8 cellular contexts compared by ENCODE assay signal in the genomic region with DNA sequence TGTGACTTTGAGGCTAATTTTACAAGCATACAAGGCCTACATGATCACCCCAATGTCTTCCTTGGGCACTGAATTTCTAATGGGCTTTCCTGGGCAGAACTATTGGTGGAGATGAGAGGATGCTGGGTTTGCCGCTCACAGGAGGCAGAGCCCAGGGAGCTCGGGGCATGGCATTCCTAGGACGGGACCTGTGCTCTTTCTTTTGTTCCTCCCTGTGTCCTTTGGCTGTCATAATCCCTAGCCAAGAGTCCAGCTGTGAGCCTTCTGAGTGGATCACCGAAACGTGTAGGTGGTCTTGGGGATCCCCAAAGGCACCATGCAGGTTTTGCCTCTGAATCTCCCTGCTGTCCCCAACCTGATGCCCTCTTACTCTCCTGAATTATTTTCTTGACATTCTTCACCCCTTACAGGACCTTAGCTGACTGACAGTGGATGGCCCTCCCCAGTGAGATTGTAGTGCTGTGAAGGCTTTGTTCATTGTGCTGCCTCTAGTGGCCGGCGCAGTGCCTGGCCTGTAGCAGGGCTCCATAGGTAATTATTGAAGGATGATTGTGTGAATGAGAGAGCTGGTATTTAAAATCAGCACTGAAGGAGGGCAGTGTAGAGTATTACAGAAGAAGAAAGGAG.
DNase-seq lines count a peak whose midpoint lies in the region; ATAC-seq and TF ChIP-seq lines count a peak whose summit lies in the region.

No MANE protein-coding gene starts in this region.

- H3K36me3 ChIP-seq in DOHH2 (ENCODE audit: control insufficient read depth, low read length), result peaks cover 4% of the 10 kb centered on the region

- H3F3A ChIP-seq in DOHH2 (ENCODE audit: control insufficient read depth, insufficient read depth), result no peaks in the 10 kb centered on the region

- H3K9me3 ChIP-seq in DOHH2 (ENCODE audit: control insufficient read depth, insufficient read depth, low read length), result no peaks in the 10 kb centered on the region

- TF ChIP-seq CTCF in DOHH2 (IDR thresholded peaks at IDR 0.05; ENCODE audit: low read depth, low read length, poor library complexity, severe bottlenecking), result peak; percentile 87
- TF ChIP-seq CTCF in LNCaP clone FGC (IDR thresholded peaks at IDR 0.05; ENCODE audit: control insufficient read depth, extremely low read depth, insufficient read depth), result peak; percentile 37
- TF ChIP-seq CTCF in fibroblast of mammary gland (conservative IDR thresholded peaks at IDR 0.05; ENCODE audit: control insufficient read depth, insufficient read depth, low read depth, low read length), result peak; percentile 46

- H3K27me3 Mint-ChIP-seq in naive thymus-derived CD8-positive, alpha-beta T cell, result no peaks in the 10 kb centered on the region

- POLR2A ChIA-PET in naive thymus-derived CD8-positive, alpha-beta T cell (lab: Charles Lee), result no interaction called here

- H3K27ac ChIP-seq in DOHH2 (ENCODE audit: low read depth, low read length), result no peak overlapping the region

- no peak overlapping the region for H3K27ac Mint-ChIP-seq in naive thymus-derived CD8-positive, alpha-beta T cell

- no peaks in the 10 kb centered on the region for H3K9me2 ChIP-seq in DOHH2 (replicated peaks; ENCODE audit: control insufficient read depth, low read length)

- no peak overlapping the region for H3K4me3 ChIP-seq in DOHH2 (ENCODE audit: low read length)
- no peak overlapping the region for H3K4me3 ChIP-seq in LNCaP clone FGC (ENCODE audit: low read depth, low read length)
- no peak overlapping the region for H3K4me3 ChIP-seq in fibroblast of mammary gland (ENCODE audit: control insufficient read depth, low read depth, low read length)

- ATAC-seq in GM21528 (IDR thresholded peaks at IDR 0.05; ENCODE audit: low FRiP score, unreplicated experiment), result peak; percentile 72
- ATAC-seq in naive thymus-derived CD8-positive, alpha-beta T cell, result no peak

- H3K27me3 ChIP-seq in DOHH2 (ENCODE audit: control insufficient read depth, low read length), result no peaks in the 10 kb centered on the region

- peaks cover 0 to 6% (median 2%) of the 10 kb centered on the region in 9 donors for H3K9me3 Mint-ChIP-seq in naive thymus-derived CD8-positive, alpha-beta T cell

- H3K4me2 ChIP-seq in DOHH2 (ENCODE audit: low read length), result no peak overlapping the region

- H3K4me1 Mint-ChIP-seq in naive thymus-derived CD8-positive, alpha-beta T cell, result peaks cover 0 to 2% (median 0%) of the 10 kb centered on the region in 4 donors

- DNase-seq in LNCaP clone FGC (ENCODE audit: low read depth) (no peak), fibroblast of mammary gland (ENCODE audit: low read depth) (no peak), DMS153 treated with DMSO at 0.1 percent for 48 hours (lab: John Stamatoyannopoulos, UW; ENCODE audit: unreplicated experiment) (no peak), AG08396 (ENCODE audit: low spot score) (no peak)
- no peak for DNase-seq in activated naive CD4-positive, alpha-beta T cell treated with anti-CD3 and anti-CD28 coated beads, Interleukin-2, amount 50 U/mL, for 16 hours
- no peak for DNase-seq in naive thymus-derived CD8-positive, alpha-beta T cell

- no peaks in the 10 kb centered on the region for H4K20me1 ChIP-seq in DOHH2 (ENCODE audit: control insufficient read depth, insufficient read depth, low read depth, low read length)

- H3K4me3 Mint-ChIP-seq in naive thymus-derived CD8-positive, alpha-beta T cell, result no peak overlapping the region

- H3K79me2 ChIP-seq in DOHH2 (ENCODE audit: control insufficient read depth, low read length), result no peaks in the 10 kb centered on the region

- H3K36me3 Mint-ChIP-seq in naive thymus-derived CD8-positive, alpha-beta T cell, result peaks cover 10 to 39% (median 19%) of the 10 kb centered on the region in 3 donors

- H3K4me1 ChIP-seq in DOHH2 (ENCODE audit: control insufficient read depth, low read length), result no peaks in the 10 kb centered on the region; the same call in 1 of the 2 replicates

Comparison
In these comparisons a context has a peak if more than half of its experiments do, and no peak if none do; other contexts are left out.
1. CTCF ChIP-seq: peak in every context shown above with its lines; median percentile 87 in DOHH2; 46 in fibroblast of mammary gland; 37 in LNCaP clone FGC.